8 cellular contexts compared by ENCODE assay signal in the genomic region with DNA sequence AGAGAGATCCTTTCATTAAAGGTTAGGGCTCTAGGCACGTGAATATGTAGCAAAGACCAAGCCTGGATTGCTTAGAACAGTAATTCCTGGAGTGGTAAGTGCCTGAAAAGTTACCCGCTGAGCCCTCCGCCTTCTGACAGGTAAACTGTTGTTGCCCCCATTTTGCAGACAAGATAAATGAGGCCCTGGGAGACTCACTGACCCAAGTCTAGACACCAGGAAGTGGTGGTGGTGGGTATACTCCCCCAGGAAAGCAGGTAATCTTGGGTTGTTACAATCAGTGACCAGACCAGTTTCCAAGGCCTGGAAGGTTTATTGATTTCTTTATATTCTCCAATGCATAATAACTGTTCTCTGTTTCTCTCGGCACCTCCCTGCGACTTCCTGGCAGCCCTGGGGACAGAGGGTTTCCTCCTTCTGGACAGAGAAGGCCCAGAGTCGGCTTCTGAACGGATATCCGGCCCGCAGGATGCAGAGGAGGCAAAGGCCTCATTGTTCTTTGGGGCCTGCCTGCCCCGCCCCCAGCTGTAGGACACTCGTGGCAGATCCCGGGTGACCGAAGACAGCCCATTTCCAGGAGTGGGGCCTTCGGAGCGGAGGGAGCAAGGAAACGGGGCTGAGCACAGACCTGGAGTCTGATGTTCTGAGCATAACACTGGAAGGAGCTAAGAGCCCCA. TPM values are rescaled to one million over a fixed set of nuclear protein-coding genes. Genes with fewer than 3 reads are reported as not detected.
DNase-seq lines count a peak whose midpoint lies in the region; ATAC-seq, FAIRE-seq and TF ChIP-seq lines count a peak whose summit lies in the region.

No MANE protein-coding gene starts in this region.

- H3K27me3 ChIP-seq in neural progenitor cell: peaks cover 17% of the 10 kb centered on the region

- H2AFZ ChIP-seq in neural progenitor cell (replicated peaks): peak overlapping the region; percentile 52

- H3F3A ChIP-seq in neural progenitor cell (ENCODE audit: low read depth): peaks cover 24% of the 10 kb centered on the region

- H3K27ac ChIP-seq in neural progenitor cell: no peak overlapping the region

- H3K4me3 ChIP-seq in foreskin fibroblast (ENCODE audit: low read depth in 1 of 2, low read length in 2 of 2) (peak overlapping the region; percentile 49 to 52), neural progenitor cell (peak overlapping the region; percentile 74)

- peak overlapping the region; percentile 91 for H3K4me2 ChIP-seq in neural progenitor cell

- peaks cover 2% of the 10 kb centered on the region for H3K27me3 Mint-ChIP-seq in activated T-helper 1 cell treated with anti-CD3 and anti-CD28 coated beads, Interleukin-12 subunit alpha, Interleukin-12 subunit beta, Interleukin-2, Interleukin-4 antibody, amounts not matched to agents 30 ng/mL and 10 ng/mL and 1 ng/mL, durations not matched to agents 14 hours and 24 hours and 36 hours (ENCODE audit: insufficient read depth)
- H3K27me3 Mint-ChIP-seq in neural progenitor cell (ENCODE audit: insufficient read depth, low read depth): peaks cover 8% of the 10 kb centered on the region

- FAIRE-seq in urothelium cell line (lab: Jason Lieb, UNC): no peak

- H3K9me3 Mint-ChIP-seq in activated T-helper 1 cell treated with anti-CD3 and anti-CD28 coated beads, Interleukin-12 subunit alpha, Interleukin-12 subunit beta, Interleukin-2, Interleukin-4 antibody, amounts not matched to agents 30 ng/mL and 10 ng/mL and 1 ng/mL, durations not matched to agents 14 hours and 24 hours and 36 hours: no peaks in the 10 kb centered on the region
- H3K9me3 Mint-ChIP-seq in neural progenitor cell: no peaks in the 10 kb centered on the region

- H3K79me2 ChIP-seq in neural progenitor cell (ENCODE audit: low read depth): peaks cover 3% of the 10 kb centered on the region

- no peak overlapping the region for H3K9ac ChIP-seq in neural progenitor cell

- H3K36me3 ChIP-seq in neural progenitor cell: no peaks in the 10 kb centered on the region

- H3K9me3 ChIP-seq in neural progenitor cell (ENCODE audit: low read depth): no peaks in the 10 kb centered on the region

- H3K36me3 Mint-ChIP-seq in activated T-helper 1 cell treated with anti-CD3 and anti-CD28 coated beads, Interleukin-12 subunit alpha, Interleukin-12 subunit beta, Interleukin-2, Interleukin-4 antibody, amounts not matched to agents 30 ng/mL and 10 ng/mL and 1 ng/mL, durations not matched to agents 14 hours and 24 hours and 36 hours (ENCODE audit: low read depth): peaks cover 3% of the 10 kb centered on the region
- no peaks in the 10 kb centered on the region for H3K36me3 Mint-ChIP-seq in neural progenitor cell

- ATAC-seq in GM21576 (IDR thresholded peaks at IDR 0.05; ENCODE audit: unreplicated experiment) (peak; percentile 25), GM21360 (IDR thresholded peaks at IDR 0.05; ENCODE audit: unreplicated experiment) (no peak)

- peak overlapping the region; percentile 99 for H3K27ac Mint-ChIP-seq in activated T-helper 1 cell treated with anti-CD3 and anti-CD28 coated beads, Interleukin-12 subunit alpha, Interleukin-12 subunit beta, Interleukin-2, Interleukin-4 antibody, amounts not matched to agents 30 ng/mL and 10 ng/mL and 1 ng/mL, durations not matched to agents 14 hours and 24 hours and 36 hours
- peak overlapping the region; percentile 98 for H3K27ac Mint-ChIP-seq in neural progenitor cell

- intact Hi-C loops in activated T-helper 1 cell treated with anti-CD3 and anti-CD28 coated beads, Interleukin-12 subunit alpha, Interleukin-12 subunit beta, Interleukin-2, Interleukin-4 antibody, amounts not matched to agents 30 ng/mL and 10 ng/mL and 1 ng/mL, durations not matched to agents 14 hours and 24 hours and 36 hours (cut with micrococcal nuclease): loop anchor here (1.0 to 10.0 kb wide), 10 partner anchors 28 to 499 kb away; partner anchors contain the start of genes BAG3, CACUL1, PRDX3 and SFXN4

- peak overlapping the region; percentile 91 for H3K4me3 Mint-ChIP-seq in activated T-helper 1 cell treated with anti-CD3 and anti-CD28 coated beads, Interleukin-12 subunit alpha, Interleukin-12 subunit beta, Interleukin-2, Interleukin-4 antibody, amounts not matched to agents 30 ng/mL and 10 ng/mL and 1 ng/mL, durations not matched to agents 14 hours and 24 hours and 36 hours
- H3K4me3 Mint-ChIP-seq in neural progenitor cell: peak overlapping the region; percentile 91

- peaks cover 37% of the 10 kb centered on the region for H3K4me1 Mint-ChIP-seq in activated T-helper 1 cell treated with anti-CD3 and anti-CD28 coated beads, Interleukin-12 subunit alpha, Interleukin-12 subunit beta, Interleukin-2, Interleukin-4 antibody, amounts not matched to agents 30 ng/mL and 10 ng/mL and 1 ng/mL, durations not matched to agents 14 hours and 24 hours and 36 hours (ENCODE audit: low read depth)
- H3K4me1 Mint-ChIP-seq in neural progenitor cell: peaks cover 56% of the 10 kb centered on the region

- DNase-seq in COLO829 (ENCODE audit: low spot score) (peak; percentile 71), MV-4-11 (lab: John Stamatoyannopoulos, UW) (peak; percentile 79), foreskin fibroblast (peak in 1 of 2 donors; percentile 53), neural progenitor cell (ENCODE audit: low spot score) (peak; percentile 55), urothelium cell line (ENCODE audit: low spot score) (peak; percentile 51)
- peak; percentile 56 for DNase-seq in activated T-helper 1 cell treated with anti-CD3 and anti-CD28 coated beads, Interleukin-12 subunit alpha, Interleukin-12 subunit beta, Interleukin-2, Interleukin-4 antibody, amounts not matched to agents 30 ng/mL and 10 ng/mL and 1 ng/mL, durations not matched to agents 14 hours and 24 hours and 36 hours (ENCODE audit: low spot score)

- no peak for TF ChIP-seq CTCF in foreskin fibroblast (IDR thresholded peaks at IDR 0.05; ENCODE audit: low read depth, low read length)
- no peak for TF ChIP-seq CTCF in neural progenitor cell (IDR thresholded peaks at IDR 0.05)

- H4K20me1 ChIP-seq in neural progenitor cell (ENCODE audit: low read depth): no peaks in the 10 kb centered on the region

- H3K4me1 ChIP-seq in neural progenitor cell: peaks cover 36% of the 10 kb centered on the region

RNA-seq across cellular contexts. Expression of gene GRK5, which starts 1.3 kb away (rescaled TPM):
- total RNA-seq in activated T-helper 1 cell treated with anti-CD3 and anti-CD28 coated beads, Interleukin-12 subunit alpha, Interleukin-12 subunit beta, Interleukin-2, Interleukin-4 antibody, amounts not matched to agents 30 ng/mL and 10 ng/mL and 1 ng/mL, durations not matched to agents 14 hours and 24 hours and 36 hours: 25.3 and 25.8 TPM in 2 replicates
- total RNA-seq in neural progenitor cell (ENCODE audit: low replicate concordance): 4.3 and 6.2 TPM in 2 replicates

RNA-seq across cellular contexts. Expression of gene PRDX3, which starts 27.5 kb away (rescaled TPM):
- 158 and 163 TPM in 2 replicates for total RNA-seq in activated T-helper 1 cell treated with anti-CD3 and anti-CD28 coated beads, Interleukin-12 subunit alpha, Interleukin-12 subunit beta, Interleukin-2, Interleukin-4 antibody, amounts not matched to agents 30 ng/mL and 10 ng/mL and 1 ng/mL, durations not matched to agents 14 hours and 24 hours and 36 hours
- 338 and 405 TPM in 2 replicates for total RNA-seq in neural progenitor cell (ENCODE audit: low replicate concordance)

RNA-seq across cellular contexts. Expression of gene SFXN4, which starts 40.5 kb away (rescaled TPM):
- total RNA-seq in activated T-helper 1 cell treated with anti-CD3 and anti-CD28 coated beads, Interleukin-12 subunit alpha, Interleukin-12 subunit beta, Interleukin-2, Interleukin-4 antibody, amounts not matched to agents 30 ng/mL and 10 ng/mL and 1 ng/mL, durations not matched to agents 14 hours and 24 hours and 36 hours: 58.2 and 58.7 TPM in 2 replicates
- total RNA-seq in neural progenitor cell (ENCODE audit: low replicate concordance): 13.2 and 16.7 TPM in 2 replicates
